ENCODE assay signal across 1 cellular context in the genomic region with DNA sequence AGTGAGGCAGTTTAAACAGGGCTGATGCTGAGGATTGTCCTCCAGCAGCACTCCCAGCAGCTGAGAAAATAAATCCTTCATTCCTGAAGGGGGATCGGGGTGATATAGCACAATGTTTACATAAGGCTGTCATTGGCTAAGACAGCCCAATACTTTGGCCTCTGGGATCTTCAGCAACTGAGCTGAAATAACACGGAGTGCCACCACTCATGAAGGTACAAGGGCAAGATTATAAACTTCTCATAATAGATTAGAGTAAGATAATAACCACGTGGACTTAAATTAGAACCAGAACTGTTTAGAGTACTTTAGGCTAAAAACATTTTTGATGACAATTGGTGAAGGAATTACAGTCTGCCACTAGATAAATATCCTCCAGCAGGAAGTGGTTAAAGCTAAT.
TF ChIP-seq lines count a peak whose summit lies in the region.

No MANE protein-coding gene starts in this region.

TF ChIP-seq in HepG2, 621 proteins besides CTCF, POLR2A, EP300 and RAD21 (continued from another document):
- TF ChIP-seq, protein P1, sequence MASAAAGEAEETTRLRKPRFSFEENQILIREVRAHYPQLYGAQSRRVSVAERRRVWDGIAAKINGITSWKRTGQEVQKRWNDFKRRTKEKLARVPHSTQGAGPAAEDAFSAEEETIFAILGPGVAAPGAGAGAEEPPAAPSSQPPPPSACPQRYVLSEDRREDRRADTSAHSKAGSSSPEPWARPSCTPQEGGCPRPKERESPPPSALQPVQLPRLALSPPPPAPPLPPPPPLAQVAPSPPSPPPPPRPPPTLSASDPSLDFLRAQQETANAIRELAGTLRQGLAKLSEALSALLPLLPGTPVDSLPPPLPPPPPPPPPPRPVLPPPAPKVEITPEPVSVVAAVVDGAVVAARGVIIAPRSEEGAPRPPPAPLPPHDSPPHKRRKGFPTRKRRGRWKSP (CRISPR knock-in tag; IDR thresholded peaks at IDR 0.05): 0 out of 2 replicates have a peak, but pooled peaks have one; percentile 28
- TF ChIP-seq GMEB2 (CRISPR knock-in tag; IDR thresholded peaks at IDR 0.05; ENCODE audit: low read depth): no peak
- peak; percentile 16; the same call in 1 of the 2 replicates for TF ChIP-seq GATAD2A (CRISPR knock-in tag; IDR thresholded peaks at IDR 0.05)
